In genomic region chr12:107760817-107761501, GRCh38 we compare ENCODE assay signal across 8 cellular contexts. TPM values are rescaled to one million over a fixed set of nuclear protein-coding genes. Genes with fewer than 3 reads are reported as not detected.
A peak's percentile ranks its signal among the peaks of the same experiment; 100 is the strongest.
DNase-seq lines count a peak whose midpoint lies in the region; ATAC-seq, FAIRE-seq and TF ChIP-seq lines count a peak whose summit lies in the region.

A gene with protein sequence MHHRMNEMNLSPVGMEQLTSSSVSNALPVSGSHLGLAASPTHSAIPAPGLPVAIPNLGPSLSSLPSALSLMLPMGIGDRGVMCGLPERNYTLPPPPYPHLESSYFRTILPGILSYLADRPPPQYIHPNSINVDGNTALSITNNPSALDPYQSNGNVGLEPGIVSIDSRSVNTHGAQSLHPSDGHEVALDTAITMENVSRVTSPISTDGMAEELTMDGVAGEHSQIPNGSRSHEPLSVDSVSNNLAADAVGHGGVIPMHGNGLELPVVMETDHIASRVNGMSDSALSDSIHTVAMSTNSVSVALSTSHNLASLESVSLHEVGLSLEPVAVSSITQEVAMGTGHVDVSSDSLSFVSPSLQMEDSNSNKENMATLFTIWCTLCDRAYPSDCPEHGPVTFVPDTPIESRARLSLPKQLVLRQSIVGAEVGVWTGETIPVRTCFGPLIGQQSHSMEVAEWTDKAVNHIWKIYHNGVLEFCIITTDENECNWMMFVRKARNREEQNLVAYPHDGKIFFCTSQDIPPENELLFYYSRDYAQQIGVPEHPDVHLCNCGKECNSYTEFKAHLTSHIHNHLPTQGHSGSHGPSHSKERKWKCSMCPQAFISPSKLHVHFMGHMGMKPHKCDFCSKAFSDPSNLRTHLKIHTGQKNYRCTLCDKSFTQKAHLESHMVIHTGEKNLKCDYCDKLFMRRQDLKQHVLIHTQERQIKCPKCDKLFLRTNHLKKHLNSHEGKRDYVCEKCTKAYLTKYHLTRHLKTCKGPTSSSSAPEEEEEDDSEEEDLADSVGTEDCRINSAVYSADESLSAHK (minus strand): TSS chr12:107761137. CDS start chr12:107760515, 622 bp downstream.

- H3K27me3 ChIP-seq in bronchial epithelial cell (ENCODE audit: control insufficient read depth, insufficient read depth, low read length) = no peaks in the 10 kb centered on the region

- H3K4me3 ChIP-seq in WI38 (ENCODE audit: low read depth, low read length) (peak within 1 kb of the TSS; percentile 90), bronchial epithelial cell (ENCODE audit: low read depth, low read length) (peak within 1 kb of the TSS; percentile 57)

- peak; percentile 95 for ATAC-seq in GM18907 (IDR thresholded peaks at IDR 0.05; ENCODE audit: unreplicated experiment)
- peak; percentile 91 for ATAC-seq in HG03159 (IDR thresholded peaks at IDR 0.05; ENCODE audit: unreplicated experiment)

- DNase-seq in AG08395 (ENCODE audit: low spot score) (peak; percentile 99), NCI-H2227 (lab: John Stamatoyannopoulos, UW; ENCODE audit: unreplicated experiment) (peak; percentile 98), bronchial epithelial cell (ENCODE audit: low read depth) (peak; percentile 82), iPS-NIHi7 (ENCODE audit: extremely low spot score) (peak; percentile 99), smooth muscle cell of the brain vasculature (ENCODE audit: low read depth, low spot score) (peak; percentile 79)

- TF ChIP-seq CTCF in WI38 (IDR thresholded peaks at IDR 0.05; ENCODE audit: low read depth, low read length) (no peak), bronchial epithelial cell (IDR thresholded peaks at IDR 0.05; ENCODE audit: insufficient read depth, low read length, severe bottlenecking) (no peak)

- FAIRE-seq in bronchial epithelial cell (lab: Jason Lieb, UNC) = no peak

- peaks cover 6% of the 10 kb centered on the region for H3K36me3 ChIP-seq in bronchial epithelial cell (ENCODE audit: control insufficient read depth, insufficient read depth, low read length)

RNA-seq across cellular contexts. Expression of the gene that starts here (rescaled TPM):
- 21.3 and 21.9 TPM in 2 replicates for total RNA-seq in bronchial epithelial cell

Comparison
In these comparisons a context has a peak if more than half of its experiments do, and no peak if none do; other contexts are left out.
1. Peak in every context shown above with its lines: DNase-seq, ATAC-seq and H3K4me3 ChIP-seq.